In the genomic region with DNA sequence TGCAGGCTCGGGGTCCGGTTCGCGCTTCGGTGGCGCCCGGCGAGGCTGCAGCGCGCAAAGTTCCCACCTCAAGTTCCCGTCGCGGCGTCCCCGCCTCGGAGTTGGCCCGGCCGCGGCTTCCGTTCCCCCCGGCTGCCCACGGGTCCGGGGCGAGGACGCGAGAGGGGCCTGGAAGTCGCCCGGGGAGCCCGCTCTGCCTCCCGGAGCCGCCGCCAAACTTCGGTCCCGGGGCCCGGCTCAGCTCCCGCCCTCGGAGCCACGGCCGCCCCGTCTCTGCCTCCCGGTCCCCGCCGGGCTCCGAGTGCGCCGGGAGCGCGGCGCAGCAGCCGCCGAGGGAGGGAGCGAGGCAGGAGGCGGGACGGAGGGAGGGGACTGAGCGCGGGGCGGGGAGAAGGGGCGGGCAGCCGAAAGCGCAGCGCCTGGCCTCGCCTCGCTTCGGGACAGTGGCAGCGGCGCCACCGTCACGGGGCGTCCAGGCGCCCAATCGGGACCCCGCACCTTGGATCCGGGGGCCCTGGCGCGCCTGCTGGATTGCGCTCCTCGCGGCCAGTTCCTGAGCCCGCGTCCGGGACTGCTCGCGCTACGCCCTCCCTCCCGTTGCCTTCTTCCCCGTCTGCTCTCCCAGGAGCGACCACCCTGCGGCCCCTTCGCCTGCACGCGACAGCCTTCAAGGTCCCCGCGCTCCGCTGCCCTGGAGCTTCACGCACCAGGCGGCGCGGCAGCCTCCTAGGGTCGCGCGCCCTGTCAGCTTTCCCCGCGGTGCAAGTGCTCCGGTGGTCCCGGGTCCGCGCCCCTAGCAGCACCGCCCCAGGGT, we compare ENCODE assay signal across 7 cellular contexts. TPM values are rescaled to one million over a fixed set of nuclear protein-coding genes. Genes with fewer than 3 reads are reported as not detected.
DNase-seq lines count a peak whose midpoint lies in the region; ATAC-seq, FAIRE-seq and TF ChIP-seq lines count a peak whose summit lies in the region.

A gene with protein sequence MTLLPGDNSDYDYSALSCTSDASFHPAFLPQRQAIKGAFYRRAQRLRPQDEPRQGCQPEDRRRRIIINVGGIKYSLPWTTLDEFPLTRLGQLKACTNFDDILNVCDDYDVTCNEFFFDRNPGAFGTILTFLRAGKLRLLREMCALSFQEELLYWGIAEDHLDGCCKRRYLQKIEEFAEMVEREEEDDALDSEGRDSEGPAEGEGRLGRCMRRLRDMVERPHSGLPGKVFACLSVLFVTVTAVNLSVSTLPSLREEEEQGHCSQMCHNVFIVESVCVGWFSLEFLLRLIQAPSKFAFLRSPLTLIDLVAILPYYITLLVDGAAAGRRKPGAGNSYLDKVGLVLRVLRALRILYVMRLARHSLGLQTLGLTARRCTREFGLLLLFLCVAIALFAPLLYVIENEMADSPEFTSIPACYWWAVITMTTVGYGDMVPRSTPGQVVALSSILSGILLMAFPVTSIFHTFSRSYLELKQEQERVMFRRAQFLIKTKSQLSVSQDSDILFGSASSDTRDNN (minus strand): TSS at position 305 of the 814 bp plus-strand sequence. CDS start 12,769 bp downstream, outside the sequence.

- no peak for TF ChIP-seq CTCF in NB4 (IDR thresholded peaks at IDR 0.05; ENCODE audit: low read depth, low read length)
- TF ChIP-seq CTCF in endothelial cell of umbilical vein (IDR thresholded peaks at IDR 0.05; ENCODE audit: extremely low read depth in 1 of 2, insufficient read depth in 1 of 2, low read depth in 1 of 2, low read length in 2 of 2), result no peak
- no peak for TF ChIP-seq CTCF in mesothelial cell of epicardium (IDR thresholded peaks at IDR 0.05; ENCODE audit: unreplicated experiment)

- no peaks in the 10 kb centered on the region for H4K20me1 ChIP-seq in endothelial cell of umbilical vein (replicated peaks; ENCODE audit: control insufficient read depth, extremely low read depth, insufficient read depth, low read length)

- TF ChIP-seq POLR2A in NB4 (IDR thresholded peaks at IDR 0.05; ENCODE audit: extremely low read depth, insufficient read length) (no peak), endothelial cell of umbilical vein (IDR thresholded peaks at IDR 0.05; ENCODE audit: low read depth, low read length) (no peak)

- H3K9me3 Mint-ChIP-seq in activated CD4-positive, alpha-beta memory T cell treated with anti-CD3 and anti-CD28 coated beads, Interleukin-2, amount 10 ng/mL, durations not matched to agents 7 days and 5 days, result no peaks in the 10 kb centered on the region
- no peaks in the 10 kb centered on the region for H3K9me3 Mint-ChIP-seq in mesothelial cell of epicardium

- POLR2A ChIA-PET in activated CD4-positive, alpha-beta memory T cell treated with anti-CD3 and anti-CD28 coated beads, Interleukin-2, amount 10 ng/mL, durations not matched to agents 7 days and 5 days (lab: Charles Lee), result no interaction called here
- POLR2A ChIA-PET in endothelial cell of umbilical vein (lab: Charles Lee), result no interaction called here

- peaks cover 6% of the 10 kb centered on the region for H3K4me1 ChIP-seq in endothelial cell of umbilical vein (ENCODE audit: control insufficient read depth, extremely low read depth, insufficient read depth, low read length)

- H3K4me3 Mint-ChIP-seq in activated CD4-positive, alpha-beta memory T cell treated with anti-CD3 and anti-CD28 coated beads, Interleukin-2, amount 10 ng/mL, durations not matched to agents 7 days and 5 days, result peak within 1 kb of the TSS; percentile 52
- H3K4me3 Mint-ChIP-seq in mesothelial cell of epicardium, result peak within 1 kb of the TSS; percentile 68

- H3K9ac ChIP-seq in endothelial cell of umbilical vein (replicated peaks; ENCODE audit: extremely low read depth, insufficient read depth, low read length), result no peak within 1 kb of the TSS

- ATAC-seq in GM18909 (IDR thresholded peaks at IDR 0.05; ENCODE audit: poor library complexity, unreplicated experiment) (peak; percentile 52), HG03095 (IDR thresholded peaks at IDR 0.05; ENCODE audit: unreplicated experiment) (no peak)

- H3K4me3 ChIP-seq in NB4 (ENCODE audit: low read depth, low read length) (no peak within 1 kb of the TSS), endothelial cell of umbilical vein (replicated peaks in 1 of 3; ENCODE audit: insufficient read depth in 1 of 3, low read depth in 1 of 3, low read length in 3 of 3) (peak within 1 kb of the TSS; percentile 17 to 30 (median 30))

- dilution Hi-C loops in endothelial cell of umbilical vein (cut with MboI; ENCODE audit: extremely low pct_ligation_motif_present, low sequenced_read_pairs), result no loop called here

- peaks cover 10% of the 10 kb centered on the region for H3K4me1 Mint-ChIP-seq in activated CD4-positive, alpha-beta memory T cell treated with anti-CD3 and anti-CD28 coated beads, Interleukin-2, amount 10 ng/mL, durations not matched to agents 7 days and 5 days
- H3K4me1 Mint-ChIP-seq in mesothelial cell of epicardium, result peaks cover 49% of the 10 kb centered on the region

- peak; percentile 62 for FAIRE-seq in endothelial cell of umbilical vein (lab: Jason Lieb, UNC)

- H3K27ac ChIP-seq in endothelial cell of umbilical vein (ENCODE audit: insufficient read depth, low read depth, low read length), result no peak within 1 kb of the TSS

- CTCF ChIA-PET in activated CD4-positive, alpha-beta memory T cell treated with anti-CD3 and anti-CD28 coated beads, Interleukin-2, amount 10 ng/mL, durations not matched to agents 7 days and 5 days (lab: Charles Lee), result no interaction called here
- CTCF ChIA-PET in endothelial cell of umbilical vein (lab: Charles Lee), result no interaction called here

- H3K4me2 ChIP-seq in endothelial cell of umbilical vein (ENCODE audit: insufficient read depth, low read length), result peak within 1 kb of the TSS; percentile 53

- H3K79me2 ChIP-seq in endothelial cell of umbilical vein (ENCODE audit: control insufficient read depth, insufficient read depth, low read length), result no peaks in the 10 kb centered on the region

- peak; percentile 72 for DNase-seq in NB4 (ENCODE audit: low read depth)
- DNase-seq in activated CD4-positive, alpha-beta memory T cell treated with anti-CD3 and anti-CD28 coated beads, Interleukin-2, amount 10 ng/mL, durations not matched to agents 7 days and 5 days, result peak; percentile 62
- DNase-seq in endothelial cell of umbilical vein (ENCODE audit: low read depth, low spot score), result peak; percentile 57
- peak; percentile 79 to 81 for DNase-seq in mesothelial cell of epicardium (ENCODE audit: low spot score in 2 of 2, unreplicated experiment in 2 of 2)
- DNase-seq in stimulated activated CD8-positive, alpha-beta memory T cell treated with anti-CD3 and anti-CD28 coated beads, Interleukin-7, amount 100 ng/mL, for 24 hours (ENCODE audit: low read depth), result peak; percentile 23

- no peak within 1 kb of the TSS for H3K27ac Mint-ChIP-seq in activated CD4-positive, alpha-beta memory T cell treated with anti-CD3 and anti-CD28 coated beads, Interleukin-2, amount 10 ng/mL, durations not matched to agents 7 days and 5 days
- H3K27ac Mint-ChIP-seq in mesothelial cell of epicardium, result peak within 1 kb of the TSS; percentile 80

- H3K27me3 ChIP-seq in endothelial cell of umbilical vein (ENCODE audit: control insufficient read depth in 2 of 2, insufficient read depth in 2 of 2, low read length in 2 of 2), result peaks cover 53 to 62% of the 10 kb centered on the region in 2 experiments

- H3K9me3 ChIP-seq in endothelial cell of umbilical vein (replicated peaks; ENCODE audit: control insufficient read depth, insufficient read depth, low read length), result no peaks in the 10 kb centered on the region

- peaks cover 61% of the 10 kb centered on the region for H3K27me3 Mint-ChIP-seq in activated CD4-positive, alpha-beta memory T cell treated with anti-CD3 and anti-CD28 coated beads, Interleukin-2, amount 10 ng/mL, durations not matched to agents 7 days and 5 days
- peaks cover 21% of the 10 kb centered on the region for H3K27me3 Mint-ChIP-seq in mesothelial cell of epicardium (ENCODE audit: low read depth)

- H2AFZ ChIP-seq in endothelial cell of umbilical vein (ENCODE audit: low read depth, low read length), result peak within 1 kb of the TSS; percentile 81

- H3K9me1 ChIP-seq in endothelial cell of umbilical vein (replicated peaks; ENCODE audit: control insufficient read depth, extremely low read depth, insufficient read depth, low read length), result no peaks in the 10 kb centered on the region

- intact Hi-C loops in endothelial cell of umbilical vein (cut with micrococcal nuclease), result no loop called here

- BruUV-seq in endothelial cell of umbilical vein (replicated peaks; lab: Mats Ljungman, UMichigan), result no TSS peak

- no peaks in the 10 kb centered on the region for H3K36me3 Mint-ChIP-seq in activated CD4-positive, alpha-beta memory T cell treated with anti-CD3 and anti-CD28 coated beads, Interleukin-2, amount 10 ng/mL, durations not matched to agents 7 days and 5 days (ENCODE audit: low read depth)
- H3K36me3 Mint-ChIP-seq in mesothelial cell of epicardium, result peaks cover 4% of the 10 kb centered on the region

- H3K36me3 ChIP-seq in endothelial cell of umbilical vein (ENCODE audit: control insufficient read depth in 2 of 2, extremely low read depth in 1 of 2, insufficient read depth in 2 of 2, low read length in 2 of 2), result no peaks in the 10 kb centered on the region

TF ChIP-seq in endothelial cell of umbilical vein, 7 proteins besides CTCF, POLR2A, EP300 and RAD21:
- TF ChIP-seq JUN (IDR thresholded peaks at IDR 0.05; ENCODE audit: borderline replicate concordance, insufficient read depth, insufficient read length, low read depth), result no peak
- TF ChIP-seq EZH2 (IDR thresholded peaks at IDR 0.05; ENCODE audit: borderline replicate concordance, low read depth, low read length, severe bottlenecking), result peak; percentile 72

RNA-seq across cellular contexts. Expression of the gene that starts here (rescaled TPM):
- under 1 TPM; 0.13 to 0.30 TPM for total RNA-seq in activated CD4-positive, alpha-beta memory T cell treated with anti-CD3 and anti-CD28 coated beads, Interleukin-2, amount 10 ng/mL, durations not matched to agents 7 days and 5 days
- total RNA-seq in endothelial cell of umbilical vein (0.37 and 1.1 TPM in 2 replicates), mesothelial cell of epicardium (40.8 to 44.3 TPM (median 44.2 TPM) in 3 replicates)
- 0.22 and 0.24 TPM in 2 replicates for polyA plus RNA-seq in endothelial cell of umbilical vein
- polyA plus RNA-seq in endothelial cell of umbilical vein (2011; cell fraction: cytosol; rRNA removed), result 0.14 and 0.17 TPM in 2 replicates
- polyA plus RNA-seq in endothelial cell of umbilical vein (2011; cell fraction: nucleus; rRNA removed), result 0.08 and 0.46 TPM in 2 replicates
- 0.78 and 0.97 TPM in 2 replicates for polyA plus RNA-seq in endothelial cell of umbilical vein (2012)
- polyA minus RNA-seq in endothelial cell of umbilical vein, result 0.19 TPM in 1 of 2 replicates, not detected in the other
- polyA minus RNA-seq in endothelial cell of umbilical vein (2011; cell fraction: cytosol; rRNA and poly(A)+ RNA removed), result not detected
- polyA minus RNA-seq in endothelial cell of umbilical vein (2011; cell fraction: nucleus; rRNA and poly(A)+ RNA removed), result not detected in 2 replicates

Comparison
In these comparisons a context has a peak if more than half of its experiments do, and no peak if none do; other contexts are left out.
1. RNA of the gene that starts here (total RNA-seq): 40.8 to 44.3 TPM in mesothelial cell of epicardium; 0.37 to 1.1 TPM in endothelial cell of umbilical vein and 0.13 to 0.30 TPM in activated CD4-positive, alpha-beta memory T cell treated with anti-CD3 and anti-CD28 coated beads, Interleukin-2, amount 10 ng/mL, durations not matched to agents 7 days and 5 days; every median in the first group is over 10 times any median in the second.
2. Peak in DNase-seq in activated CD4-positive, alpha-beta memory T cell treated with anti-CD3 and anti-CD28 coated beads, Interleukin-2, amount 10 ng/mL, durations not matched to agents 7 days and 5 days; RNA of the gene not detected or under 1 TPM.
3. DNase-seq: peak in every context shown above with its lines; median percentile 80 in mesothelial cell of epicardium; 72 in NB4; 62 in activated CD4-positive, alpha-beta memory T cell treated with anti-CD3 and anti-CD28 coated beads, Interleukin-2, amount 10 ng/mL, durations not matched to agents 7 days and 5 days; 57 in endothelial cell of umbilical vein; 23 in stimulated activated CD8-positive, alpha-beta memory T cell treated with anti-CD3 and anti-CD28 coated beads, Interleukin-7, amount 100 ng/mL, for 24 hours.